ENCODE assay signal across 1 cellular context in genomic region chr17:30337393-30337999, GRCh38.
TF ChIP-seq lines count a peak whose summit lies in the region.

No MANE protein-coding gene starts in this region.

TF ChIP-seq in HepG2, 621 proteins besides CTCF, POLR2A, EP300 and RAD21 (continued from another document and continues in another):
- TF ChIP-seq ZNF609 (CRISPR knock-in tag; IDR thresholded peaks at IDR 0.05; ENCODE audit: borderline replicate concordance) (peak; percentile 60; the same call in 1 of the 2 replicates), ZMYM4 (CRISPR knock-in tag; IDR thresholded peaks at IDR 0.05) (peak; percentile 65), IRF2 (CRISPR knock-in tag; IDR thresholded peaks at IDR 0.05) (peak; percentile 82; the same call in 1 of the 2 replicates), SOX5 (CRISPR knock-in tag; IDR thresholded peaks at IDR 0.05; ENCODE audit: borderline replicate concordance) (peak; percentile 69), ARID5B (CRISPR knock-in tag; IDR thresholded peaks at IDR 0.05) (peak; percentile 75), ZNF34 (CRISPR knock-in tag; IDR thresholded peaks at IDR 0.05; ENCODE audit: borderline replicate concordance) (peak; percentile 84; the same call in 1 of the 2 replicates), ZNF788 (CRISPR knock-in tag; IDR thresholded peaks at IDR 0.05; ENCODE audit: borderline replicate concordance) (no peak), KDM2A (CRISPR knock-in tag; IDR thresholded peaks at IDR 0.05; ENCODE audit: borderline replicate concordance, low read depth) (peak; percentile 26; the same call in 1 of the 2 replicates), ZNF883 (CRISPR knock-in tag; IDR thresholded peaks at IDR 0.05; ENCODE audit: not compliant biosample characterization) (no peak), HINFP (CRISPR knock-in tag; IDR thresholded peaks at IDR 0.05; ENCODE audit: low read depth) (peak; percentile 59; the same call in 1 of the 2 replicates), CREM (IDR thresholded peaks at IDR 0.05) (peak; percentile 59), CREM (CRISPR knock-in tag; IDR thresholded peaks at IDR 0.05) (no peak), ATRX (CRISPR knock-in tag; IDR thresholded peaks at IDR 0.05; ENCODE audit: borderline replicate concordance) (no peak), RBFOX2 (IDR thresholded peaks at IDR 0.05; ENCODE audit: low read depth, low read length) (peak; percentile 55), NFYB (CRISPR knock-in tag; IDR thresholded peaks at IDR 0.05) (no peak), FOXP4 (CRISPR knock-in tag; IDR thresholded peaks at IDR 0.05) (peak; percentile 48; the same call in 1 of the 2 replicates), TCF12 (IDR thresholded peaks at IDR 0.05) (no peak), TCF12 (CRISPR knock-in tag; IDR thresholded peaks at IDR 0.05) (no peak), MEIS1 (CRISPR knock-in tag; IDR thresholded peaks at IDR 0.05; ENCODE audit: borderline replicate concordance) (peak; percentile 89), SIN3B (IDR thresholded peaks at IDR 0.05; ENCODE audit: low read length) (no peak), NCOA2 (CRISPR knock-in tag; IDR thresholded peaks at IDR 0.05) (peak; percentile 63), POGZ (CRISPR knock-in tag; IDR thresholded peaks at IDR 0.05) (peak; percentile 80), ZNF614 (CRISPR knock-in tag; IDR thresholded peaks at IDR 0.05; ENCODE audit: borderline replicate concordance) (no peak; the same call in 1 of the 2 replicates), ZNF121 (CRISPR knock-in tag; IDR thresholded peaks at IDR 0.05) (peak; percentile 85), USF2 (IDR thresholded peaks at IDR 0.05; ENCODE audit: low read depth, low read length) (no peak), USF2 (CRISPR knock-in tag; IDR thresholded peaks at IDR 0.05; ENCODE audit: borderline replicate concordance) (peak; percentile 48; the same call in 1 of the 2 replicates), SAP130 (CRISPR knock-in tag; IDR thresholded peaks at IDR 0.05; ENCODE audit: low read depth) (peak; percentile 87), HOXA7 (CRISPR knock-in tag; IDR thresholded peaks at IDR 0.05) (no peak), DMAP1 (CRISPR knock-in tag; IDR thresholded peaks at IDR 0.05) (peak; percentile 33; the same call in 1 of the 2 replicates), ARNT2 (CRISPR knock-in tag; IDR thresholded peaks at IDR 0.05; ENCODE audit: low read depth) (peak; percentile 30; the same call in 1 of the 2 replicates), TCF7 (IDR thresholded peaks at IDR 0.05; ENCODE audit: low read depth) (peak; percentile 23; the same call in 1 of the 2 replicates), ZNF431 (CRISPR knock-in tag; IDR thresholded peaks at IDR 0.05; ENCODE audit: borderline replicate concordance, low read depth) (no peak), ZNF589 (CRISPR knock-in tag; conservative IDR thresholded peaks at IDR 0.05) (no peak), NFKBIZ (CRISPR knock-in tag; IDR thresholded peaks at IDR 0.05) (no peak), SNAPC4 (CRISPR knock-in tag; IDR thresholded peaks at IDR 0.05) (peak; percentile 74; the same call in 1 of the 2 replicates), RXRA (CRISPR knock-in tag; IDR thresholded peaks at IDR 0.05) (peak; percentile 92; the same call in 1 of the 2 replicates), TGIF2 (CRISPR knock-in tag; IDR thresholded peaks at IDR 0.05) (no peak), NRL (CRISPR knock-in tag; IDR thresholded peaks at IDR 0.05; ENCODE audit: borderline replicate concordance) (0 out of 2 replicates have a peak, but pooled peaks have one; percentile 24), HHEX (CRISPR knock-in tag; IDR thresholded peaks at IDR 0.05) (no peak), REPIN1 (CRISPR knock-in tag; IDR thresholded peaks at IDR 0.05; ENCODE audit: borderline replicate concordance, low read depth) (peak; percentile 38; the same call in 1 of the 2 replicates), DRAP1 (CRISPR knock-in tag; IDR thresholded peaks at IDR 0.05) (peak; percentile 87), SRY (CRISPR knock-in tag; IDR thresholded peaks at IDR 0.05) (0 out of 2 replicates have a peak, but pooled peaks have one; percentile 29), ZFP37 (CRISPR knock-in tag; IDR thresholded peaks at IDR 0.05; ENCODE audit: borderline replicate concordance) (no peak)
